ENCODE assay signal across 18 cellular contexts in genomic region chr1:207923561-207923960, GRCh38. TPM values are rescaled to one million over a fixed set of nuclear protein-coding genes. Genes with fewer than 3 reads are reported as not detected.
A peak's percentile ranks its signal among the peaks of the same experiment; 100 is the strongest.
DNase-seq lines count a peak whose midpoint lies in the region; ATAC-seq and TF ChIP-seq lines count a peak whose summit lies in the region.
"Had no signal": no experiment of that assay in that cellular context is flagged by ENCODE, and none has a peak within 500 bp of the region (broad histone marks: within the 10 kb centered on the region; RNA-seq: fewer than 3 reads in every experiment).

No MANE protein-coding gene starts in this region.

- WGBS in upper lobe of left lung, 2 donors: 36 to 41% methylated on average over 7 of the region's 7 CpGs

- peak overlapping the region; percentile 73 to 79 for H3K27ac ChIP-seq in ascending aorta
- H3K27ac ChIP-seq in upper lobe of left lung: peak overlapping the region; percentile 4 to 82 (median 74)

- TF ChIP-seq POLR2A in upper lobe of left lung (IDR thresholded peaks at IDR 0.05): no peak

- no peak for TF ChIP-seq CTCF in ascending aorta (IDR thresholded peaks at IDR 0.05)
- TF ChIP-seq CTCF in upper lobe of left lung (IDR thresholded peaks at IDR 0.05): no peak

- intact Hi-C loops in ascending aorta (cut with DNase I): no loop called here

- DNase-seq in NCI-H69 (lab: John Stamatoyannopoulos, UW): peak; percentile 54
- no peak for DNase-seq in ascending aorta (ENCODE audit: low spot score in 2 of 2)
- peak; percentile 74 for DNase-seq in left kidney (ENCODE audit: low read depth, low spot score)
- DNase-seq in upper lobe of left lung: peak in 1 of 2 donors; percentile 30
- no peak for DNase-seq in NCI-H446 treated with DMSO at 0.1 percent for 48 hours (lab: John Stamatoyannopoulos, UW)
- DNase-seq: activated CD4-positive, CD25-positive, alpha-beta regulatory T cell; activated CD8-positive, alpha-beta memory T cell treated with anti-CD3 and anti-CD28 coated beads, Interleukin-2, amount 10 ng/mL, durations not matched to agents 7 days and 5 days; activated naive CD4-positive, alpha-beta T cell treated with anti-CD3 and anti-CD28 coated beads, Interleukin-2, amount 50 U/mL, for 16 hours; DND-41; IMR-90; NCI-H1092; NCI-H2171 treated with DMSO at 0.1 percent for 48 hours; occipital lobe; stimulated activated naive CD4-positive, alpha-beta T cell treated with Interleukin-2 at 50 U/mL for 16 hours had no signal

- no peaks in the 10 kb centered on the region for H3K36me3 ChIP-seq in ascending aorta
- H3K36me3 ChIP-seq in upper lobe of left lung: no peaks in the 10 kb centered on the region

- TF ChIP-seq EP300 in upper lobe of left lung (IDR thresholded peaks at IDR 0.05): no peak

- no peaks in the 10 kb centered on the region for H3K9me3 ChIP-seq in ascending aorta
- H3K9me3 ChIP-seq in upper lobe of left lung: no peaks in the 10 kb centered on the region

- H3K4me3 ChIP-seq in ascending aorta (no peak overlapping the region), upper lobe of left lung (no peak overlapping the region)
- H3K4me3 ChIP-seq: skin epidermis had no signal

- ATAC-seq in upper lobe of left lung (ENCODE audit: low FRiP score in 2 of 2): no peak
- no peak for ATAC-seq in GM21717 (IDR thresholded peaks at IDR 0.05; ENCODE audit: unreplicated experiment)
- no peak for ATAC-seq in GM21786 (IDR thresholded peaks at IDR 0.05; ENCODE audit: unreplicated experiment)
- ATAC-seq: activated CD8-positive, alpha-beta memory T cell treated with anti-CD3 and anti-CD28 coated beads, Interleukin-2, amount 10 ng/mL, durations not matched to agents 7 days and 5 days had no signal

- H3K4me1 ChIP-seq in ascending aorta (peaks cover 16 to 39% of the 10 kb centered on the region in 2 donors), upper lobe of left lung (peaks cover 55 to 56% (median 55%) of the 10 kb centered on the region in 4 donors)

- H3K27me3 ChIP-seq in ascending aorta: no peaks in the 10 kb centered on the region
- H3K27me3 ChIP-seq in upper lobe of left lung: no peaks in the 10 kb centered on the region

RNA-seq across cellular contexts. Expression of gene CD34, which starts 12.6 kb away (rescaled TPM):
- total RNA-seq in ascending aorta (142 TPM), upper lobe of left lung (10 to 100 TPM in 5 of 6 donors, 1 to 10 TPM in 1; 8.8 to 78.2 (median 22.4) TPM)
- total RNA-seq: IMR-90, SK-MEL-5 had no signal

Comparison
In these comparisons a context has a peak if more than half of its experiments do, and no peak if none do; other contexts are left out.
1. DNase-seq: peak in NCI-H69 (single experiment) and left kidney (single experiment); none in ascending aorta (0 of 2) and NCI-H446 treated with DMSO at 0.1 percent for 48 hours (single experiment).